ENCODE assay signal across 22 cellular contexts in genomic region chr12:125399489-125399888, GRCh38.
DNase-seq lines count a peak whose midpoint lies in the region; ATAC-seq and TF ChIP-seq lines count a peak whose summit lies in the region.
"Had no signal": no experiment of that assay in that cellular context is flagged by ENCODE, and none has a peak within 500 bp of the region (broad histone marks: within the 10 kb centered on the region; RNA-seq: fewer than 3 reads in every experiment).

No MANE protein-coding gene starts in this region.

- BruUV-seq in PC-3 (replicated peaks; lab: Mats Ljungman, UMichigan): no TSS peak

- DNase-seq in GM06990 (ENCODE audit: extremely low read depth, insufficient read length): peak; percentile 14
- no peak for DNase-seq in GOT3 (lab: John Stamatoyannopoulos, UW)
- no peak for DNase-seq in PC-3
- DNase-seq: Caco-2; CD4-positive, alpha-beta T cell; DMS 273 treated with DMSO at 0.1 percent for 48 hours; DMS79 treated with DMSO at 0.1 percent for 48 hours; Karpas-422; NCI-H1694; NCI-H2081; NCI-H2171; NCI-H446; NCI-H526; OCI-M1 had no signal

- H4K20me1 ChIP-seq in PC-3 (ENCODE audit: low read length): no peaks in the 10 kb centered on the region
- H4K20me1 ChIP-seq: BLaER1 had no signal

- H3K36me3 ChIP-seq in GM06990 (ENCODE audit: control insufficient read depth, insufficient read depth, low read length) (no peaks in the 10 kb centered on the region), PC-3 (ENCODE audit: low read depth, low read length) (no peaks in the 10 kb centered on the region)
- H3K36me3 ChIP-seq: BLaER1, HAP-1, SJSA1 had no signal

- ATAC-seq in GM18502 (IDR thresholded peaks at IDR 0.05; ENCODE audit: poor library complexity, unreplicated experiment) (peak; percentile 64), HG02852 (IDR thresholded peaks at IDR 0.05; ENCODE audit: unreplicated experiment) (peak; percentile 45), HG03039 (IDR thresholded peaks at IDR 0.05; ENCODE audit: unreplicated experiment) (no peak), PC-3 (no peak)
- ATAC-seq: Right ventricle myocardium inferior had no signal

- no peak overlapping the region for H3K9ac ChIP-seq in PC-3 (ENCODE audit: low read length)
- H3K9ac ChIP-seq: BLaER1 had no signal

- intact Hi-C loops in PC-3 (cut with micrococcal nuclease): no loop called here

- no peaks in the 10 kb centered on the region for H3K9me3 ChIP-seq in PC-3 (ENCODE audit: low read length)
- H3K9me3 ChIP-seq: Caco-2, HAP-1, SJSA1 had no signal

- H3K4me1 ChIP-seq in PC-3 (ENCODE audit: insufficient read depth, low read length): no peaks in the 10 kb centered on the region
- H3K4me1 ChIP-seq: BLaER1, Caco-2, HAP-1, SJSA1 had no signal

- no peak overlapping the region for H3K4me2 ChIP-seq in PC-3 (ENCODE audit: low read length)
- H3K4me2 ChIP-seq: BLaER1 had no signal

- H3K27ac ChIP-seq in cingulate gyrus (ENCODE audit: low read depth, low read length): peak overlapping the region; percentile 0
- H3K27ac ChIP-seq in PC-3 (ENCODE audit: low read length): no peak overlapping the region
- H3K27ac ChIP-seq: BLaER1, SJSA1 had no signal

- POLR2A ChIA-PET in PC-3 (lab: Charles Lee; ENCODE audit: unreplicated experiment): no interaction called here

- H3K27me3 ChIP-seq in GM06990 (replicated peaks; ENCODE audit: control insufficient read depth, insufficient read depth, low read length): no peaks in the 10 kb centered on the region; the same call in 1 of the 2 replicates
- H3K27me3 ChIP-seq in PC-3 (ENCODE audit: low read length): 0 out of 2 replicates have a peak, but pooled peaks cover 9% of the 10 kb centered on the region
- H3K27me3 ChIP-seq: BLaER1, SJSA1 had no signal

- no peak overlapping the region for H3K4me3 ChIP-seq in GM06990 (replicated peaks; ENCODE audit: low read depth, low read length)
- H3K4me3 ChIP-seq in PC-3 (ENCODE audit: low read length): no peak overlapping the region
- H3K4me3 ChIP-seq: BLaER1, HAP-1, SJSA1 had no signal

- no peaks in the 10 kb centered on the region for H3F3A ChIP-seq in PC-3 (ENCODE audit: low read length, unreplicated experiment)

- CTCF ChIA-PET in PC-3 (lab: Charles Lee): interaction anchor here (0.6 kb wide), 1 partner anchor 198 kb away, joined by 3 read pairs; no protein-coding TSS in a partner anchor

- TF ChIP-seq CTCF in GM06990 (IDR thresholded peaks at IDR 0.05; ENCODE audit: insufficient read depth, low read length, poor library complexity, severe bottlenecking) (no peak), PC-3 (conservative IDR thresholded peaks at IDR 0.05; ENCODE audit: low read depth, low read length) (no peak)

- H3K9me2 ChIP-seq in PC-3 (replicated peaks; ENCODE audit: low read length): no peaks in the 10 kb centered on the region

- H2AFZ ChIP-seq in PC-3 (ENCODE audit: low read length): no peak overlapping the region

- no peaks in the 10 kb centered on the region for H3K79me2 ChIP-seq in PC-3 (ENCODE audit: low read length)

Comparison
In these comparisons a context has a peak if more than half of its experiments do, and no peak if none do; other contexts are left out.
1. ATAC-seq: peak in GM18502 (single experiment) and HG02852 (single experiment); none in HG03039 (single experiment) and PC-3 (single experiment).